In genomic region chr1:92859400-92860039, GRCh38 we compare ENCODE assay signal across 9 cellular contexts. TPM values are rescaled to one million over a fixed set of nuclear protein-coding genes. Genes with fewer than 3 reads are reported as not detected.
DNase-seq lines count a peak whose midpoint lies in the region; ATAC-seq, FAIRE-seq and TF ChIP-seq lines count a peak whose summit lies in the region.
"Had no signal": no experiment of that assay in that cellular context is flagged by ENCODE, and none has a peak within 500 bp of the region (broad histone marks: within the 10 kb centered on the region; RNA-seq: fewer than 3 reads in every experiment).

No MANE protein-coding gene starts in this region.

- H3K27me3 Mint-ChIP-seq in activated CD8-positive, alpha-beta memory T cell treated with anti-CD3 and anti-CD28 coated beads, Interleukin-2, amount 10 ng/mL, durations not matched to agents 7 days and 5 days = no peaks in the 10 kb centered on the region
- H3K27me3 Mint-ChIP-seq in activated CD8-positive, alpha-beta T cell treated with anti-CD3 and anti-CD28 coated beads for 36 hours = no peaks in the 10 kb centered on the region

- no peaks in the 10 kb centered on the region for H3K9me3 Mint-ChIP-seq in activated CD8-positive, alpha-beta memory T cell treated with anti-CD3 and anti-CD28 coated beads, Interleukin-2, amount 10 ng/mL, durations not matched to agents 7 days and 5 days (ENCODE audit: low read depth)
- no peaks in the 10 kb centered on the region for H3K9me3 Mint-ChIP-seq in activated CD8-positive, alpha-beta T cell treated with anti-CD3 and anti-CD28 coated beads for 36 hours

- no peaks in the 10 kb centered on the region for H3K36me3 ChIP-seq in kidney (ENCODE audit: control insufficient read depth in 1 of 2, insufficient read depth in 2 of 2, low read length in 2 of 2)

- FAIRE-seq in kidney (lab: Jason Lieb, UNC) = no peak
- FAIRE-seq in GM19239 (lab: Jason Lieb, UNC) = no peak

- POLR2A ChIA-PET in activated CD8-positive, alpha-beta T cell treated with anti-CD3 and anti-CD28 coated beads for 36 hours (lab: Charles Lee) = interaction anchor here (0.6 to 2.0 kb wide), 4 partner anchors 10 to 134 kb away, joined by 3 to 16 read pairs (median 6); partner anchors contain the start of gene DIPK1A

- H3K9me3 ChIP-seq in kidney (ENCODE audit: control insufficient read depth in 1 of 2, low read length in 2 of 2) = no peaks in the 10 kb centered on the region

- intact Hi-C loops in activated CD8-positive, alpha-beta T cell treated with anti-CD3 and anti-CD28 coated beads for 36 hours (cut with micrococcal nuclease) = loop anchor here (1.0 to 2.0 kb wide), 2 partner anchors 101 to 135 kb away; partner anchors contain the start of gene DIPK1A
- intact Hi-C loops in kidney (cut with DNase I) = no loop called here

- H3K4me3 Mint-ChIP-seq in activated CD8-positive, alpha-beta memory T cell treated with anti-CD3 and anti-CD28 coated beads, Interleukin-2, amount 10 ng/mL, durations not matched to agents 7 days and 5 days = peak overlapping the region; percentile 23
- peak overlapping the region; percentile 36 for H3K4me3 Mint-ChIP-seq in activated CD8-positive, alpha-beta T cell treated with anti-CD3 and anti-CD28 coated beads for 36 hours

- peak overlapping the region; percentile 52 to 67 for H3K4me3 ChIP-seq in kidney (ENCODE audit: low read length in 2 of 2)

- CTCF ChIA-PET in activated CD8-positive, alpha-beta memory T cell treated with anti-CD3 and anti-CD28 coated beads, Interleukin-2, amount 10 ng/mL, durations not matched to agents 7 days and 5 days (lab: Charles Lee) = interaction anchor here (0.6 to 8.9 kb wide), 30 partner anchors 9 to 487 kb away, joined by 3 to 160 read pairs (median 5); partner anchors contain the start of genes DIPK1A and RPL5
- CTCF ChIA-PET in activated CD8-positive, alpha-beta T cell treated with anti-CD3 and anti-CD28 coated beads for 36 hours (lab: Charles Lee) = interaction anchor here (0.6 to 9.2 kb wide), 64 partner anchors 9 to 227 kb away, joined by 3 to 193 read pairs (median 5); partner anchors contain the start of genes DIPK1A and RPL5

- DNase-seq in activated CD8-positive, alpha-beta memory T cell treated with anti-CD3 and anti-CD28 coated beads, Interleukin-2, amount 10 ng/mL, durations not matched to agents 7 days and 5 days = no peak
- DNase-seq in activated CD8-positive, alpha-beta memory T cell treated with anti-CD3 and anti-CD28 coated beads for 24 hours = no peak
- DNase-seq in activated CD8-positive, alpha-beta T cell treated with anti-CD3 and anti-CD28 coated beads for 36 hours = no peak
- DNase-seq in kidney = no peak
- DNase-seq in substantia nigra (lab: John Stamatoyannopoulos, UW) = peak in 1 of 49 donors; percentile 44
- DNase-seq in stimulated activated CD4-positive, alpha-beta T cell treated with anti-CD3 and anti-CD28 coated beads, Interleukin-4, amount 100 ng/mL, for 1 hour = no peak
- DNase-seq in GM19239 (ENCODE audit: insufficient read length, low spot score) = no peak

- TF ChIP-seq CTCF in activated CD8-positive, alpha-beta T cell treated with anti-CD3 and anti-CD28 coated beads for 36 hours (IDR thresholded peaks at IDR 0.05) = no peak
- no peak for TF ChIP-seq CTCF in kidney (IDR thresholded peaks at IDR 0.05; ENCODE audit: borderline replicate concordance, extremely low read depth, insufficient read depth)

- ATAC-seq in activated CD8-positive, alpha-beta memory T cell treated with anti-CD3 and anti-CD28 coated beads, Interleukin-2, amount 10 ng/mL, durations not matched to agents 7 days and 5 days = peak; percentile 6
- ATAC-seq in activated CD8-positive, alpha-beta T cell treated with anti-CD3 and anti-CD28 coated beads for 36 hours = no peak
- ATAC-seq in GM21529 (IDR thresholded peaks at IDR 0.05; ENCODE audit: unreplicated experiment) = no peak

- H3K4me1 Mint-ChIP-seq in activated CD8-positive, alpha-beta memory T cell treated with anti-CD3 and anti-CD28 coated beads, Interleukin-2, amount 10 ng/mL, durations not matched to agents 7 days and 5 days = peaks cover 14% of the 10 kb centered on the region
- H3K4me1 Mint-ChIP-seq in activated CD8-positive, alpha-beta T cell treated with anti-CD3 and anti-CD28 coated beads for 36 hours (ENCODE audit: low read depth) = peaks cover 17% of the 10 kb centered on the region

- peak overlapping the region; percentile 10 for H3K27ac Mint-ChIP-seq in activated CD8-positive, alpha-beta memory T cell treated with anti-CD3 and anti-CD28 coated beads, Interleukin-2, amount 10 ng/mL, durations not matched to agents 7 days and 5 days
- H3K27ac Mint-ChIP-seq in activated CD8-positive, alpha-beta T cell treated with anti-CD3 and anti-CD28 coated beads for 36 hours = peak overlapping the region; percentile 61

- H3K36me3 Mint-ChIP-seq in activated CD8-positive, alpha-beta memory T cell treated with anti-CD3 and anti-CD28 coated beads, Interleukin-2, amount 10 ng/mL, durations not matched to agents 7 days and 5 days = peaks cover under 1% of the 10 kb centered on the region
- H3K36me3 Mint-ChIP-seq in activated CD8-positive, alpha-beta T cell treated with anti-CD3 and anti-CD28 coated beads for 36 hours (ENCODE audit: low read depth) = peaks cover 7% of the 10 kb centered on the region

- peaks cover 0 to 3% of the 10 kb centered on the region in 2 donors for H3K4me1 ChIP-seq in kidney (ENCODE audit: control insufficient read depth in 1 of 2, insufficient read depth in 1 of 2, low read depth in 1 of 2, low read length in 2 of 2)

- H3K27ac ChIP-seq in kidney (ENCODE audit: low read depth in 2 of 2, low read length in 2 of 2) = no peak overlapping the region
- H3K27ac ChIP-seq in substantia nigra (ENCODE audit: low read depth, low read length, poor library complexity, severe bottlenecking) = peak overlapping the region; percentile 70
- H3K27ac ChIP-seq: HL-60 had no signal

- no peak overlapping the region for H3K9ac ChIP-seq in kidney (ENCODE audit: low read length in 2 of 2)

RNA-seq across cellular contexts. Expression of gene RPL5, which starts 27.7 kb away (rescaled TPM):
- 100 to 1,000 TPM; 581 to 800 TPM for total RNA-seq in activated CD8-positive, alpha-beta memory T cell treated with anti-CD3 and anti-CD28 coated beads, Interleukin-2, amount 10 ng/mL, durations not matched to agents 7 days and 5 days
- 1,000 to 10,000 TPM; 1,782 to 1,792 TPM for total RNA-seq in activated CD8-positive, alpha-beta T cell treated with anti-CD3 and anti-CD28 coated beads for 36 hours
- 786 TPM for total RNA-seq in kidney
- polyA plus RNA-seq in kidney (ENCODE audit: insufficient read depth, low read depth, low replicate concordance) = 1,286 TPM
